26 cellular contexts compared by ENCODE assay signal in the genomic region with DNA sequence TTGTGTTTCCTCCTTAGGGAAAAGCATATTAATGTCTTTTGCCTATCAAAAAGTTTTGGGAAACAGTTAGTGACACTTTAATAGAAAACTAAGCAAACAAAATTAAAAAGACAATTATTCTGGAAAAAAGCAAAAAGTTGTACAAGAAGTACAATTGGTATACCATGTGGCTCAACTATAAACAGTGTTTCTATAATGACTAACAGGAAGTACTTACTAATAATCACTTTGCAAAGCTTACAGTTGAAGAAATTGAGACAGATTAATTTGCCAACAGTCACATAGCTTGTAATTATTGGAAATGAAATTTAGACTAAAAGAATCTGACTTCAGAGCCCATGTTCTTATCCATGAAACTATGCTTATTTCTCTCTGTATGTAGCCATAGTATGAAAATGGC. TPM values are rescaled to one million over a fixed set of nuclear protein-coding genes. Genes with fewer than 3 reads are reported as not detected.
DNase-seq lines count a peak whose midpoint lies in the region; TF ChIP-seq lines count a peak whose summit lies in the region.
"Had no signal": no experiment of that assay in that cellular context is flagged by ENCODE, and none has a peak within 500 bp of the region (broad histone marks: within the 10 kb centered on the region; RNA-seq: fewer than 3 reads in every experiment).

No MANE protein-coding gene starts in this region.

- no peak overlapping the region for H3K4ac ChIP-seq in mesenchymal stem cell (ENCODE audit: low read depth in 1 of 2, low read length in 2 of 2)

- H2BK12ac ChIP-seq in mesenchymal stem cell (ENCODE audit: low read length in 2 of 2): no peak overlapping the region

- in situ Hi-C loops in astrocyte of the spinal cord (cut with HindIII; ENCODE audit: low sequenced_read_pairs): no loop called here

- H2AFZ ChIP-seq in mesenchymal stem cell (ENCODE audit: low read depth, low read length): no peak overlapping the region

- H3K23ac ChIP-seq in mesenchymal stem cell (ENCODE audit: low read length in 2 of 2): no peak overlapping the region

- no peak overlapping the region for H2BK15ac ChIP-seq in mesenchymal stem cell (ENCODE audit: low read depth, poor library complexity, severe bottlenecking)

- no peak overlapping the region for H3K14ac ChIP-seq in mesenchymal stem cell (ENCODE audit: low read length in 2 of 2)

- no peak overlapping the region for H2BK120ac ChIP-seq in mesenchymal stem cell (ENCODE audit: low read depth, low read length)

- no peak for TF ChIP-seq CTCF in astrocyte of the spinal cord (IDR thresholded peaks at IDR 0.05; ENCODE audit: low read depth, low read length)

- H3K9ac ChIP-seq in mesenchymal stem cell (ENCODE audit: low read length): no peak overlapping the region

- DNase-seq in NCI-H1417 (lab: John Stamatoyannopoulos, UW) (peak in 2 of 3 experiments; percentile 15 to 71), NCI-H1417 treated with DMSO at 0.1 percent for 48 hours (lab: John Stamatoyannopoulos, UW) (no peak), LHCN-M2 (ENCODE audit: low read depth) (peak; percentile 7), astrocyte of the spinal cord (ENCODE audit: low read depth, low spot score) (peak; percentile 6), mesenchymal stem cell (peak; percentile 13), AG08395 (ENCODE audit: low spot score) (no peak), NCI-H2227 (lab: John Stamatoyannopoulos, UW; ENCODE audit: unreplicated experiment) (no peak)
- no peak for DNase-seq in activated CD4-positive, alpha-beta T cell treated with anti-CD3 and anti-CD28 coated beads, Interleukin-2, amount 50 U/mL, for 48 hours
- DNase-seq: 8988T; activated CD8-positive, alpha-beta T cell treated with anti-CD3 and anti-CD28 coated beads for 36 hours; activated naive CD4-positive, alpha-beta T cell treated with anti-CD3 and anti-CD28 coated beads, Interleukin-2, amount 50 U/mL, for 16 hours; amniotic stem cell; BE2C; CD8-positive, alpha-beta memory T cell; cortex of kidney; GF-D8; left ventricle myocardium superior; naive thymus-derived CD4-positive, alpha-beta T cell; NCI-H2081 treated with DMSO at 0.1 percent for 48 hours; NK-92 treated with Interleukin-12 subunit alpha and Interleukin-12 subunit beta, amount 100 ng/mL, for 24 hours; nucleus accumbens; stimulated activated naive CD4-positive, alpha-beta T cell; T-helper 1 cell; testis; uterus had no signal

- H4K91ac ChIP-seq in mesenchymal stem cell (ENCODE audit: low read length): no peak overlapping the region

- H3K18ac ChIP-seq in mesenchymal stem cell (ENCODE audit: low read depth in 1 of 2, low read length in 2 of 2): no peak overlapping the region

- no peak overlapping the region for H4K8ac ChIP-seq in mesenchymal stem cell (ENCODE audit: low read length)

- H3K4me3 ChIP-seq in astrocyte of the spinal cord (ENCODE audit: low read depth, low read length): no peak overlapping the region
- H3K4me3 ChIP-seq in mesenchymal stem cell (ENCODE audit: insufficient read depth in 1 of 2, low read depth in 1 of 2, low read length in 2 of 2): no peak overlapping the region
- H3K4me3 ChIP-seq: prostate gland, testis, uterus had no signal

- H3K4me1 ChIP-seq in mesenchymal stem cell (ENCODE audit: control insufficient read depth, insufficient read depth, low read depth, low read length): peaks cover 4% of the 10 kb centered on the region
- H3K4me1 ChIP-seq: prostate gland, testis, uterus had no signal

- no peak overlapping the region for H2BK5ac ChIP-seq in mesenchymal stem cell (ENCODE audit: low read depth, low read length, poor library complexity, severe bottlenecking)

- no peaks in the 10 kb centered on the region for H3K27me3 ChIP-seq in mesenchymal stem cell (ENCODE audit: control insufficient read depth in 1 of 2, insufficient read depth in 1 of 2, low read length in 2 of 2)
- H3K27me3 ChIP-seq: BE2C, testis, uterus had no signal

- H3K79me1 ChIP-seq in mesenchymal stem cell (replicated peaks; ENCODE audit: low read length, poor library complexity, severe bottlenecking): peaks cover 14% of the 10 kb centered on the region

- peaks cover 8 to 26% of the 10 kb centered on the region in 2 experiments for H3K36me3 ChIP-seq in mesenchymal stem cell (ENCODE audit: control insufficient read depth in 1 of 2, insufficient read depth in 2 of 2, low read depth in 1 of 2, low read length in 2 of 2)
- H3K36me3 ChIP-seq: BE2C, prostate gland, uterus had no signal

- H3K4me2 ChIP-seq in mesenchymal stem cell (ENCODE audit: low read length, poor library complexity, severe bottlenecking): no peak overlapping the region

- no peak overlapping the region for H2AK5ac ChIP-seq in mesenchymal stem cell (ENCODE audit: low read length, severe bottlenecking)

- H3K27ac ChIP-seq in mesenchymal stem cell (ENCODE audit: low read length, poor library complexity, severe bottlenecking): no peak overlapping the region
- H3K27ac ChIP-seq: prostate gland, testis, uterus had no signal

- H3K9me3 ChIP-seq in mesenchymal stem cell (ENCODE audit: control insufficient read depth, low read length): no peaks in the 10 kb centered on the region
- H3K9me3 ChIP-seq: BE2C, prostate gland, testis, uterus had no signal

RNA-seq across cellular contexts. Expression of gene PPME1, which starts 24.7 kb away (rescaled TPM):
- 60.3 and 73.5 TPM in 2 replicates for total RNA-seq in LHCN-M2 (2014; rRNA removed)
- 295 TPM for polyA plus RNA-seq in LHCN-M2 (2012)
- polyA plus RNA-seq in mesenchymal stem cell (2013, experiment 1 of 2): 47.7 TPM
- 47.1 TPM for polyA plus RNA-seq in mesenchymal stem cell (2013, experiment 2 of 2)

RNA-seq across cellular contexts. Expression of gene C2CD3, which starts 25.0 kb away (rescaled TPM):
- total RNA-seq in LHCN-M2 (2014; rRNA removed): 20.2 and 22.8 TPM in 2 replicates
- polyA plus RNA-seq in LHCN-M2 (2012): 18.9 TPM
- 6.8 TPM for polyA plus RNA-seq in mesenchymal stem cell (2013, experiment 1 of 2)
- polyA plus RNA-seq in mesenchymal stem cell (2013, experiment 2 of 2): 6.0 TPM

Comparison
In these comparisons a context has a peak if more than half of its experiments do, and no peak if none do; other contexts are left out.
1. DNase-seq: peak in NCI-H1417 (2 of 3), LHCN-M2 (single experiment), astrocyte of the spinal cord (single experiment) and mesenchymal stem cell (single experiment); none in NCI-H1417 treated with DMSO at 0.1 percent for 48 hours (single experiment), AG08395 (single experiment), NCI-H2227 (single experiment) and activated CD4-positive, alpha-beta T cell treated with anti-CD3 and anti-CD28 coated beads, Interleukin-2, amount 50 U/mL, for 48 hours (0 of 2).